In genomic region chr10:10092581-10092980, GRCh38 we compare ENCODE assay signal across 15 cellular contexts.
DNase-seq lines count a peak whose midpoint lies in the region; TF ChIP-seq lines count a peak whose summit lies in the region.
"Had no signal": no experiment of that assay in that cellular context is flagged by ENCODE, and none has a peak within 500 bp of the region (broad histone marks: within the 10 kb centered on the region; RNA-seq: fewer than 3 reads in every experiment).

No MANE protein-coding gene starts in this region.

- DNase-seq in AG10803 (ENCODE audit: low read depth) (peak; percentile 4), fibroblast of mammary gland (ENCODE audit: low read depth) (peak; percentile 68), medulla oblongata (ENCODE audit: extremely low spot score) (no peak), thyroid gland (no peak), coronary artery (ENCODE audit: low spot score) (no peak)
- no peak for DNase-seq in activated T-cell treated with anti-CD3 and anti-CD28 coated beads, Interleukin-2, amount 50 U/mL, for 1 hour
- DNase-seq: activated CD4-positive, alpha-beta T cell treated with anti-CD3 and anti-CD28 coated beads for 48 hours; cortex of kidney; GDM1; mucosa of descending colon; NCI-H1417 had no signal

- intact Hi-C loops in thyroid gland (cut with DNase I), result no loop called here

- H3K27me3 ChIP-seq in thyroid gland, result no peaks in the 10 kb centered on the region
- H3K27me3 ChIP-seq: upper lobe of left lung had no signal

- H3K9me3 ChIP-seq in mesodermal cell (ENCODE audit: control insufficient read depth, low read length) (no peaks in the 10 kb centered on the region), thyroid gland (no peaks in the 10 kb centered on the region)
- H3K9me3 ChIP-seq: mucosa of descending colon, upper lobe of left lung had no signal

- H3K36me3 ChIP-seq in mesodermal cell (ENCODE audit: control insufficient read depth, insufficient read depth, low read length) (no peaks in the 10 kb centered on the region), thyroid gland (no peaks in the 10 kb centered on the region)
- H3K36me3 ChIP-seq: upper lobe of left lung had no signal

- H3K27ac ChIP-seq in mesodermal cell (ENCODE audit: low read depth, low read length, severe bottlenecking), result peak overlapping the region; percentile 29
- H3K27ac ChIP-seq in thyroid gland, result no peak overlapping the region
- no peak overlapping the region for H3K27ac ChIP-seq in coronary artery
- H3K27ac ChIP-seq: skin epidermis, upper lobe of left lung had no signal

- no peaks in the 10 kb centered on the region for H3K4me1 ChIP-seq in mesodermal cell (ENCODE audit: control insufficient read depth, insufficient read depth, low read length, poor library complexity, severe bottlenecking)
- no peaks in the 10 kb centered on the region for H3K4me1 ChIP-seq in thyroid gland
- H3K4me1 ChIP-seq: upper lobe of left lung had no signal

- TF ChIP-seq CTCF in AG10803 (conservative IDR thresholded peaks at IDR 0.05; ENCODE audit: low read length) (no peak), fibroblast of mammary gland (conservative IDR thresholded peaks at IDR 0.05; ENCODE audit: control insufficient read depth, insufficient read depth, low read depth, low read length) (no peak), thyroid gland (IDR thresholded peaks at IDR 0.05) (no peak), coronary artery (IDR thresholded peaks at IDR 0.05) (no peak)

- WGBS in mesodermal cell (ENCODE audit: insufficient coverage in 2 of 2), 2 experiments, result 76 to 84% methylated on average over 5 to 6 of the region's 6 CpGs
- 39 to 50% methylated on average over 6 of the region's 6 CpGs for WGBS in thyroid gland, 2 donors

- TF ChIP-seq POLR2A in thyroid gland (IDR thresholded peaks at IDR 0.05), result no peak

- H3K4me3 ChIP-seq in AG10803 (ENCODE audit: low read length) (no peak overlapping the region), fibroblast of mammary gland (ENCODE audit: control insufficient read depth, low read depth, low read length) (no peak overlapping the region), mesodermal cell (ENCODE audit: extremely low read depth, insufficient read depth, low read length, poor library complexity, severe bottlenecking) (no peak overlapping the region), thyroid gland (replicated peaks in 1 of 3) (no peak overlapping the region), coronary artery (no peak overlapping the region)
- H3K4me3 ChIP-seq: mucosa of descending colon, skin epidermis, upper lobe of left lung had no signal

TF ChIP-seq in PFSK-1, 5 proteins besides CTCF, POLR2A, EP300 and RAD21:
- peak; percentile 54 for TF ChIP-seq FOXP2 (optimal IDR thresholded peaks at IDR 0.05; ENCODE audit: borderline replicate concordance, extremely low read depth, extremely low read length, insufficient read depth)
- no peak for TF ChIP-seq SIN3A (IDR thresholded peaks at IDR 0.05; ENCODE audit: borderline replicate concordance, insufficient read depth, low read length)

Comparison
In these comparisons a context has a peak if more than half of its experiments do, and no peak if none do; other contexts are left out.
1. DNase-seq: peak in AG10803 (single experiment) and fibroblast of mammary gland (single experiment); none in medulla oblongata (single experiment), thyroid gland (0 of 2), activated T-cell treated with anti-CD3 and anti-CD28 coated beads, Interleukin-2, amount 50 U/mL, for 1 hour (single experiment) and coronary artery (single experiment).